ENCODE assay signal across 1 cellular context in the genomic region with DNA sequence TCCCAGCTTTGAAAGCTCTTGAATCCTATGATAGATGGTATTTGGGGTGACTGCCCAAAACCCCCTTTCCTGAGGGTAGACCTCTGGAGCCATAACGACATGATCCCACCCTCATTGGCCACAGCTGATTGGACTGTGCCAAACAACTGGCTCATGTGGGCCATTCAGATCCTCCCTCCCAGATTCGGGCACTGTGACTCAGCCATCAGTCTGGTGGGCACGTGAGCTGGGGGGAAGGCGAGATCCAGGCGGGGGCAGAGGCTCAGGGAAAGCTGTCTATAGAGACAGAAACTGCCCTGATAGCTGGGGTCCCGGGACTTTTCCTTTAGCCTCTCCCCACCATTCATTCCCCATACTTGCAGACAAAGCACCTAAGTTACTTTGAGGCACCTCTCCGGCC.
TF ChIP-seq lines count a peak whose summit lies in the region.

No MANE protein-coding gene starts in this region.

TF ChIP-seq in SK-N-SH treated with all-trans-retinoic acid at 6 μM for 48 hours, 23 proteins besides CTCF, POLR2A, EP300 and RAD21 (continued from another document):
- TF ChIP-seq, protein P1, sequence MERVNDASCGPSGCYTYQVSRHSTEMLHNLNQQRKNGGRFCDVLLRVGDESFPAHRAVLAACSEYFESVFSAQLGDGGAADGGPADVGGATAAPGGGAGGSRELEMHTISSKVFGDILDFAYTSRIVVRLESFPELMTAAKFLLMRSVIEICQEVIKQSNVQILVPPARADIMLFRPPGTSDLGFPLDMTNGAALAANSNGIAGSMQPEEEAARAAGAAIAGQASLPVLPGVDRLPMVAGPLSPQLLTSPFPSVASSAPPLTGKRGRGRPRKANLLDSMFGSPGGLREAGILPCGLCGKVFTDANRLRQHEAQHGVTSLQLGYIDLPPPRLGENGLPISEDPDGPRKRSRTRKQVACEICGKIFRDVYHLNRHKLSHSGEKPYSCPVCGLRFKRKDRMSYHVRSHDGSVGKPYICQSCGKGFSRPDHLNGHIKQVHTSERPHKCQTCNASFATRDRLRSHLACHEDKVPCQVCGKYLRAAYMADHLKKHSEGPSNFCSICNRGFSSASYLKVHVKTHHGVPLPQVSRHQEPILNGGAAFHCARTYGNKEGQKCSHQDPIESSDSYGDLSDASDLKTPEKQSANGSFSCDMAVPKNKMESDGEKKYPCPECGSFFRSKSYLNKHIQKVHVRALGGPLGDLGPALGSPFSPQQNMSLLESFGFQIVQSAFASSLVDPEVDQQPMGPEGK (CRISPR knock-in tag; IDR thresholded peaks at IDR 0.05; ENCODE audit: borderline replicate concordance), result no peak
- TF ChIP-seq ESRRG (CRISPR knock-in tag; IDR thresholded peaks at IDR 0.05), result no peak
- no peak for TF ChIP-seq RARB (CRISPR knock-in tag; IDR thresholded peaks at IDR 0.05)
- no peak for TF ChIP-seq ZNF70 (CRISPR knock-in tag; IDR thresholded peaks at IDR 0.05)
